2 cellular contexts compared by ENCODE assay signal in the genomic region with DNA sequence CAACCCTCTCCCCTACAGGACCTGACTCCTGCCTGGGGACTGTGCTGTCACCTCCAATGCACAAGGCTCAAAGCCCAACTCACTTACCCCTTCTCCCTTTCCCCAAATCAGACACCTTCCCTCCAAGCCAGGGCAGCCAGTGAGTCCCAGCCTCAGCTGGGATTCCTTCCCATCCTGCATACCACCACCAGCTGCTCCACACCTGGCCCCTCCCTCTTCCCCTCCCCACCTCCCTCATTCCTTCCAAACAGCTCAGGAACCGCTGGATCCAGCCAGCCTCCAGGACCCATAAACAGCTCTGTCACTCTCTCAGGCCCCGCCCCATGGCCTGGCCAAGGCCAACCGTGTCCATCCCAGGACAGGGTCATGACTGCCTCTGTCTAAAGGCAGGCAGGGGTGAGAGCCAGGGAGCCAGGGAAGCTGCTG.
TF ChIP-seq lines count a peak whose summit lies in the region.

No MANE protein-coding gene starts in this region.

TF ChIP-seq in IMR-90, 13 proteins besides CTCF, POLR2A, EP300 and RAD21:
- TF ChIP-seq USF2 (IDR thresholded peaks at IDR 0.05; ENCODE audit: low read depth, low read length) = no peak
- TF ChIP-seq RFX5 (IDR thresholded peaks at IDR 0.05; ENCODE audit: low read depth, low read length) = no peak
- no peak for TF ChIP-seq BHLHE40 (IDR thresholded peaks at IDR 0.05; ENCODE audit: low read depth, low read length)
- TF ChIP-seq, protein P1, sequence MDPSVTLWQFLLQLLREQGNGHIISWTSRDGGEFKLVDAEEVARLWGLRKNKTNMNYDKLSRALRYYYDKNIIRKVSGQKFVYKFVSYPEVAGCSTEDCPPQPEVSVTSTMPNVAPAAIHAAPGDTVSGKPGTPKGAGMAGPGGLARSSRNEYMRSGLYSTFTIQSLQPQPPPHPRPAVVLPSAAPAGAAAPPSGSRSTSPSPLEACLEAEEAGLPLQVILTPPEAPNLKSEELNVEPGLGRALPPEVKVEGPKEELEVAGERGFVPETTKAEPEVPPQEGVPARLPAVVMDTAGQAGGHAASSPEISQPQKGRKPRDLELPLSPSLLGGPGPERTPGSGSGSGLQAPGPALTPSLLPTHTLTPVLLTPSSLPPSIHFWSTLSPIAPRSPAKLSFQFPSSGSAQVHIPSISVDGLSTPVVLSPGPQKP (IDR thresholded peaks at IDR 0.05; ENCODE audit: borderline replicate concordance, low read depth, low read length) = no peak
- TF ChIP-seq SMC3 (IDR thresholded peaks at IDR 0.05; ENCODE audit: low read depth, low read length) = no peak
- TF ChIP-seq MAFK (IDR thresholded peaks at IDR 0.05; ENCODE audit: low read depth, low read length) = no peak
- TF ChIP-seq NFE2L2 (IDR thresholded peaks at IDR 0.05; ENCODE audit: low read depth, low read length) = no peak
- no peak for TF ChIP-seq CHD1 (IDR thresholded peaks at IDR 0.05; ENCODE audit: low read depth, low read length)
- TF ChIP-seq CEBPB (IDR thresholded peaks at IDR 0.05; ENCODE audit: low read depth, low read length) = no peak
- TF ChIP-seq MAZ (IDR thresholded peaks at IDR 0.05; ENCODE audit: borderline replicate concordance, low read depth, low read length) = no peak
- TF ChIP-seq RCOR1 (IDR thresholded peaks at IDR 0.05; ENCODE audit: insufficient replicate concordance, low read length) = no peak
- no peak for TF ChIP-seq MXI1 (IDR thresholded peaks at IDR 0.05; ENCODE audit: borderline replicate concordance, low read depth, low read length)
- no peak for TF ChIP-seq FOS (IDR thresholded peaks at IDR 0.05; ENCODE audit: low read depth, low read length)

TF ChIP-seq in HepG2, 621 proteins besides CTCF, POLR2A, EP300 and RAD21 (continues in another document):
- TF ChIP-seq BATF2 (CRISPR knock-in tag; IDR thresholded peaks at IDR 0.05) (no peak), ZNF687 (CRISPR knock-in tag; IDR thresholded peaks at IDR 0.05) (peak; percentile 70), ZNF431 (CRISPR knock-in tag; IDR thresholded peaks at IDR 0.05; ENCODE audit: borderline replicate concordance, low read depth) (no peak), TBX2 (CRISPR knock-in tag; IDR thresholded peaks at IDR 0.05; ENCODE audit: borderline replicate concordance) (peak; percentile 42; the same call in 1 of the 2 replicates), FOXC1 (CRISPR knock-in tag; IDR thresholded peaks at IDR 0.05; ENCODE audit: borderline replicate concordance) (no peak), SPEN (CRISPR knock-in tag; IDR thresholded peaks at IDR 0.05; ENCODE audit: low read depth) (no peak), ZBTB38 (CRISPR knock-in tag; IDR thresholded peaks at IDR 0.05) (peak; percentile 12; the same call in 1 of the 2 replicates), SP5 (CRISPR knock-in tag; IDR thresholded peaks at IDR 0.05; ENCODE audit: borderline replicate concordance, low read depth) (peak; percentile 61; the same call in 1 of the 2 replicates), TEAD3 (CRISPR knock-in tag; optimal IDR thresholded peaks at IDR 0.05; ENCODE audit: borderline replicate concordance) (peak; percentile 69), TBX3 (IDR thresholded peaks at IDR 0.05; ENCODE audit: borderline replicate concordance) (no peak), SAP130 (CRISPR knock-in tag; IDR thresholded peaks at IDR 0.05; ENCODE audit: low read depth) (peak; percentile 39), ZSCAN25 (CRISPR knock-in tag; IDR thresholded peaks at IDR 0.05) (peak; percentile 95), ZNF704 (CRISPR knock-in tag; IDR thresholded peaks at IDR 0.05; ENCODE audit: borderline replicate concordance) (no peak), IRX3 (CRISPR knock-in tag; IDR thresholded peaks at IDR 0.05; ENCODE audit: borderline replicate concordance, low read depth) (no peak), ZNF576 (CRISPR knock-in tag; IDR thresholded peaks at IDR 0.05) (no peak), ZNF446 (CRISPR knock-in tag; IDR thresholded peaks at IDR 0.05) (no peak), RARA (CRISPR knock-in tag; IDR thresholded peaks at IDR 0.05) (peak; percentile 52), TFAP4 (IDR thresholded peaks at IDR 0.05; ENCODE audit: borderline replicate concordance, low read depth) (peak; percentile 81; the same call in 1 of the 2 replicates), JUND (CRISPR knock-in tag; IDR thresholded peaks at IDR 0.05) (no peak), ZFP82 (CRISPR knock-in tag; IDR thresholded peaks at IDR 0.05; ENCODE audit: borderline replicate concordance) (no peak), ELF4 (CRISPR knock-in tag; IDR thresholded peaks at IDR 0.05; ENCODE audit: borderline replicate concordance) (no peak), PATZ1 (CRISPR knock-in tag; IDR thresholded peaks at IDR 0.05) (peak; percentile 46), ZNF430 (CRISPR knock-in tag; IDR thresholded peaks at IDR 0.05) (0 out of 2 replicates have a peak, but pooled peaks have one; percentile 35), NR2F6 (IDR thresholded peaks at IDR 0.05) (no peak), NR2F6 (CRISPR knock-in tag; IDR thresholded peaks at IDR 0.05) (peak; percentile 33; the same call in 1 of the 2 replicates), ZSCAN31 (CRISPR knock-in tag; IDR thresholded peaks at IDR 0.05; ENCODE audit: low read depth) (0 out of 2 replicates have a peak, but pooled peaks have one; percentile 26), UBTF (CRISPR knock-in tag; IDR thresholded peaks at IDR 0.05) (0 out of 2 replicates have a peak, but pooled peaks have one; percentile 27), ZNF282 (IDR thresholded peaks at IDR 0.05; ENCODE audit: partially characterized antibody) (no peak), ZMAT3 (CRISPR knock-in tag; conservative IDR thresholded peaks at IDR 0.05) (no peak), ZNF343 (CRISPR knock-in tag; IDR thresholded peaks at IDR 0.05) (no peak), ZBTB20 (CRISPR knock-in tag; IDR thresholded peaks at IDR 0.05; ENCODE audit: borderline replicate concordance, low read depth) (no peak)
- TF ChIP-seq, protein P2, sequence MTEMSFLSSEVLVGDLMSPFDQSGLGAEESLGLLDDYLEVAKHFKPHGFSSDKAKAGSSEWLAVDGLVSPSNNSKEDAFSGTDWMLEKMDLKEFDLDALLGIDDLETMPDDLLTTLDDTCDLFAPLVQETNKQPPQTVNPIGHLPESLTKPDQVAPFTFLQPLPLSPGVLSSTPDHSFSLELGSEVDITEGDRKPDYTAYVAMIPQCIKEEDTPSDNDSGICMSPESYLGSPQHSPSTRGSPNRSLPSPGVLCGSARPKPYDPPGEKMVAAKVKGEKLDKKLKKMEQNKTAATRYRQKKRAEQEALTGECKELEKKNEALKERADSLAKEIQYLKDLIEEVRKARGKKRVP (CRISPR knock-in tag; IDR thresholded peaks at IDR 0.05) = no peak
- TF ChIP-seq, protein P3, sequence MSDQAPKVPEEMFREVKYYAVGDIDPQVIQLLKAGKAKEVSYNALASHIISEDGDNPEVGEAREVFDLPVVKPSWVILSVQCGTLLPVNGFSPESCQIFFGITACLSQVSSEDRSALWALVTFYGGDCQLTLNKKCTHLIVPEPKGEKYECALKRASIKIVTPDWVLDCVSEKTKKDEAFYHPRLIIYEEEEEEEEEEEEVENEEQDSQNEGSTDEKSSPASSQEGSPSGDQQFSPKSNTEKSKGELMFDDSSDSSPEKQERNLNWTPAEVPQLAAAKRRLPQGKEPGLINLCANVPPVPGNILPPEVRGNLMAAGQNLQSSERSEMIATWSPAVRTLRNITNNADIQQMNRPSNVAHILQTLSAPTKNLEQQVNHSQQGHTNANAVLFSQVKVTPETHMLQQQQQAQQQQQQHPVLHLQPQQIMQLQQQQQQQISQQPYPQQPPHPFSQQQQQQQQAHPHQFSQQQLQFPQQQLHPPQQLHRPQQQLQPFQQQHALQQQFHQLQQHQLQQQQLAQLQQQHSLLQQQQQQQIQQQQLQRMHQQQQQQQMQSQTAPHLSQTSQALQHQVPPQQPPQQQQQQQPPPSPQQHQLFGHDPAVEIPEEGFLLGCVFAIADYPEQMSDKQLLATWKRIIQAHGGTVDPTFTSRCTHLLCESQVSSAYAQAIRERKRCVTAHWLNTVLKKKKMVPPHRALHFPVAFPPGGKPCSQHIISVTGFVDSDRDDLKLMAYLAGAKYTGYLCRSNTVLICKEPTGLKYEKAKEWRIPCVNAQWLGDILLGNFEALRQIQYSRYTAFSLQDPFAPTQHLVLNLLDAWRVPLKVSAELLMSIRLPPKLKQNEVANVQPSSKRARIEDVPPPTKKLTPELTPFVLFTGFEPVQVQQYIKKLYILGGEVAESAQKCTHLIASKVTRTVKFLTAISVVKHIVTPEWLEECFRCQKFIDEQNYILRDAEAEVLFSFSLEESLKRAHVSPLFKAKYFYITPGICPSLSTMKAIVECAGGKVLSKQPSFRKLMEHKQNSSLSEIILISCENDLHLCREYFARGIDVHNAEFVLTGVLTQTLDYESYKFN (CRISPR knock-in tag; conservative IDR thresholded peaks at IDR 0.05) = peak; percentile 30; the same call in 1 of the 2 replicates
